ENCODE assay signal across 9 cellular contexts in genomic region chr1:51877434-51878306, GRCh38. TPM values are rescaled to one million over a fixed set of nuclear protein-coding genes. Genes with fewer than 3 reads are reported as not detected.
DNase-seq lines count a peak whose midpoint lies in the region; ATAC-seq and TF ChIP-seq lines count a peak whose summit lies in the region.
"Had no signal": no experiment of that assay in that cellular context is flagged by ENCODE, and none has a peak within 500 bp of the region (broad histone marks: within the 10 kb centered on the region; RNA-seq: fewer than 3 reads in every experiment).

No MANE protein-coding gene starts in this region.

- peaks cover 16% of the 10 kb centered on the region for H3K4me1 Mint-ChIP-seq in mesothelial cell of epicardium

- intact Hi-C loops in dorsolateral prefrontal cortex (cut with DNase I): loop anchor here in 1 of 2 donors (5.0 kb wide), 2 partner anchors 260 to 820 kb away; partner anchors contain the start of gene COA7

- peak overlapping the region; percentile 87 for H3K4me2 ChIP-seq in OCI-LY3 (ENCODE audit: low read length)

- H3K36me3 ChIP-seq in OCI-LY3 (replicated peaks; ENCODE audit: low read depth, low read length): peaks cover 7% of the 10 kb centered on the region

- peak overlapping the region; percentile 64; the same call in 1 of the 2 replicates for H2AFZ ChIP-seq in OCI-LY3 (ENCODE audit: low read depth, low read length)

- peaks cover 4% of the 10 kb centered on the region for H3K36me3 Mint-ChIP-seq in mesothelial cell of epicardium

- peak overlapping the region; percentile 80 for H3K27ac ChIP-seq in OCI-LY3 (ENCODE audit: low read length)
- H3K27ac ChIP-seq in dorsolateral prefrontal cortex: peak overlapping the region; percentile 74 to 100 (median 95)

- H3K9me3 ChIP-seq in OCI-LY3 (ENCODE audit: insufficient read depth, low read length) (no peaks in the 10 kb centered on the region), mononuclear cell (ENCODE audit: low read depth, low read length) (no peaks in the 10 kb centered on the region)

- TF ChIP-seq CTCF in OCI-LY3 (IDR thresholded peaks at IDR 0.05; ENCODE audit: low read depth, low read length) (no peak), dorsolateral prefrontal cortex (IDR thresholded peaks at IDR 0.05 in 54 of 56, conservative IDR thresholded peaks at IDR 0.05 in 2 of 56; ENCODE audit: low read depth in 1 of 56, partially characterized antibody in 56 of 56) (no peak), mesothelial cell of epicardium (IDR thresholded peaks at IDR 0.05; ENCODE audit: unreplicated experiment) (no peak)

- DNase-seq in CMK (ENCODE audit: low read depth): peak; percentile 18
- peak in 4 of 10 donors; percentile 17 to 47 (median 28) for DNase-seq in dorsolateral prefrontal cortex
- no peak for DNase-seq in stimulated activated naive CD4-positive, alpha-beta T cell treated with Interleukin-2 at 50 U/mL for 16 hours (lab: John Stamatoyannopoulos, UW)
- no peak for DNase-seq in mesothelial cell of epicardium (ENCODE audit: low spot score in 2 of 2, unreplicated experiment in 2 of 2)
- DNase-seq in NCI-H1092 (lab: John Stamatoyannopoulos, UW): no peak

- H3K27ac Mint-ChIP-seq in mesothelial cell of epicardium: no peak overlapping the region
- H3K27ac Mint-ChIP-seq: activated B cell treated with CpG ODN at 0.5 μM for 24 hours had no signal

- H3K4me3 Mint-ChIP-seq in mesothelial cell of epicardium: no peak overlapping the region
- H3K4me3 Mint-ChIP-seq: activated B cell treated with CpG ODN at 0.5 μM for 24 hours had no signal

- H4K20me1 ChIP-seq in OCI-LY3 (ENCODE audit: insufficient read depth, low read length): peaks cover 32% of the 10 kb centered on the region

- H3K27me3 ChIP-seq in OCI-LY3 (ENCODE audit: low read depth, low read length) (no peaks in the 10 kb centered on the region), dorsolateral prefrontal cortex (peaks cover 0 to 18% (median 0%) of the 10 kb centered on the region in 45 donors), mononuclear cell (ENCODE audit: insufficient read depth, low read length) (no peaks in the 10 kb centered on the region)

- no peaks in the 10 kb centered on the region for H3K9me3 Mint-ChIP-seq in mesothelial cell of epicardium
- H3K9me3 Mint-ChIP-seq: activated B cell treated with CpG ODN at 0.5 μM for 24 hours had no signal

- peak overlapping the region; percentile 100 for H3K4me3 ChIP-seq in OCI-LY3 (ENCODE audit: low read length)
- peak overlapping the region; percentile 70 to 100 (median 95) for H3K4me3 ChIP-seq in dorsolateral prefrontal cortex
- H3K4me3 ChIP-seq in mononuclear cell (ENCODE audit: low read length): peak overlapping the region; percentile 99

- peaks cover 14% of the 10 kb centered on the region for H3K27me3 Mint-ChIP-seq in mesothelial cell of epicardium (ENCODE audit: low read depth)
- H3K27me3 Mint-ChIP-seq: activated B cell treated with CpG ODN at 0.5 μM for 24 hours had no signal

- H3K79me2 ChIP-seq in OCI-LY3 (ENCODE audit: low read length): peaks cover 57% of the 10 kb centered on the region

- peak; percentile 3 for ATAC-seq in GM21390 (IDR thresholded peaks at IDR 0.05; ENCODE audit: unreplicated experiment)

- H3K4me1 ChIP-seq in OCI-LY3 (ENCODE audit: low read length): peaks cover 21% of the 10 kb centered on the region
- peaks cover 36% of the 10 kb centered on the region for H3K4me1 ChIP-seq in mononuclear cell (ENCODE audit: insufficient read depth, low read length)

- peak overlapping the region; percentile 100 for H3K9ac ChIP-seq in OCI-LY3 (ENCODE audit: low read length)

RNA-seq across cellular contexts. Expression of gene NRDC, which starts 0.9 kb away (rescaled TPM):
- 100 to 1,000 TPM; 108 to 175 (median 151) TPM for total RNA-seq in dorsolateral prefrontal cortex
- total RNA-seq in mononuclear cell: 36.2 TPM
- total RNA-seq in mesothelial cell of epicardium: 131 to 133 TPM (median 132 TPM) in 3 replicates
